In genomic region chr12:121513464-121514183, GRCh38 we compare ENCODE assay signal across 8 cellular contexts.
DNase-seq lines count a peak whose midpoint lies in the region; ATAC-seq and TF ChIP-seq lines count a peak whose summit lies in the region.

No MANE protein-coding gene starts in this region.

- H3K9me3 Mint-ChIP-seq in activated CD8-positive, alpha-beta T cell treated with anti-CD3 and anti-CD28 coated beads, Interleukin-2, amount 10 ng/mL, durations not matched to agents 7 days and 5 days (ENCODE audit: insufficient read depth): no peaks in the 10 kb centered on the region
- peaks cover 0 to 1% (median 0%) of the 10 kb centered on the region in 11 donors for H3K9me3 Mint-ChIP-seq in naive thymus-derived CD4-positive, alpha-beta T cell

- no peak overlapping the region for H3K9ac ChIP-seq in IMR-90 (ENCODE audit: low read depth, low read length)

- peaks cover 6% of the 10 kb centered on the region for H3K4me1 Mint-ChIP-seq in activated CD8-positive, alpha-beta T cell treated with anti-CD3 and anti-CD28 coated beads, Interleukin-2, amount 10 ng/mL, durations not matched to agents 7 days and 5 days (ENCODE audit: low read depth)
- peaks cover 5 to 19% (median 9%) of the 10 kb centered on the region in 7 donors for H3K4me1 Mint-ChIP-seq in naive thymus-derived CD4-positive, alpha-beta T cell

- H3K4me2 ChIP-seq in IMR-90 (ENCODE audit: low read depth, low read length): no peak overlapping the region

- H3K4ac ChIP-seq in IMR-90 (ENCODE audit: low read depth, low read length): no peak overlapping the region

- H3K27me3 Mint-ChIP-seq in activated CD8-positive, alpha-beta T cell treated with anti-CD3 and anti-CD28 coated beads, Interleukin-2, amount 10 ng/mL, durations not matched to agents 7 days and 5 days (ENCODE audit: low read depth): no peaks in the 10 kb centered on the region
- H3K27me3 Mint-ChIP-seq in naive thymus-derived CD4-positive, alpha-beta T cell: no peaks in the 10 kb centered on the region

- no peak overlapping the region for H2BK20ac ChIP-seq in IMR-90 (ENCODE audit: low read depth, low read length)

- H2BK15ac ChIP-seq in IMR-90 (ENCODE audit: low read depth, low read length): no peak overlapping the region

- no peak overlapping the region for H3K14ac ChIP-seq in IMR-90 (replicated peaks; ENCODE audit: low read depth, low read length)

- POLR2A ChIA-PET in IMR-90 (lab: Charles Lee; ENCODE audit: unreplicated experiment): no interaction called here
- POLR2A ChIA-PET in activated CD8-positive, alpha-beta T cell treated with anti-CD3 and anti-CD28 coated beads, Interleukin-2, amount 10 ng/mL, durations not matched to agents 7 days and 5 days (lab: Charles Lee): interaction anchor here (0.5 to 0.7 kb wide), 2 partner anchors 13 to 66 kb away, joined by 3 read pairs; no protein-coding TSS in a partner anchor
- POLR2A ChIA-PET in naive thymus-derived CD4-positive, alpha-beta T cell (lab: Charles Lee): interaction anchor here (0.6 to 1.3 kb wide), 2 partner anchors 17 to 66 kb away, joined by 3 read pairs; no protein-coding TSS in a partner anchor

- intact Hi-C loops in IMR-90 (cut with micrococcal nuclease): no loop called here
- intact Hi-C loops in naive thymus-derived CD4-positive, alpha-beta T cell (cut with micrococcal nuclease): no loop called here

- no peak overlapping the region for H3K4me3 Mint-ChIP-seq in activated CD8-positive, alpha-beta T cell treated with anti-CD3 and anti-CD28 coated beads, Interleukin-2, amount 10 ng/mL, durations not matched to agents 7 days and 5 days
- peak overlapping the region in 2 of 10 donors; percentile 20 to 43 for H3K4me3 Mint-ChIP-seq in naive thymus-derived CD4-positive, alpha-beta T cell

- H3K9me3 ChIP-seq in IMR-90 (ENCODE audit: control insufficient read depth, insufficient read depth, low read length): no peaks in the 10 kb centered on the region
- H3K9me3 ChIP-seq in naive thymus-derived CD4-positive, alpha-beta T cell (ENCODE audit: control insufficient read depth in 2 of 3, low read length in 3 of 3): no peaks in the 10 kb centered on the region

- H3K36me3 Mint-ChIP-seq in activated CD8-positive, alpha-beta T cell treated with anti-CD3 and anti-CD28 coated beads, Interleukin-2, amount 10 ng/mL, durations not matched to agents 7 days and 5 days (ENCODE audit: low read depth): peaks cover 16% of the 10 kb centered on the region
- peaks cover 4 to 20% (median 8%) of the 10 kb centered on the region in 5 donors for H3K36me3 Mint-ChIP-seq in naive thymus-derived CD4-positive, alpha-beta T cell

- H4K91ac ChIP-seq in IMR-90 (ENCODE audit: insufficient read depth, low read depth, low read length): no peak overlapping the region

- DNase-seq in activated CD4-positive, CD25-positive, alpha-beta regulatory T cell (lab: John Stamatoyannopoulos, UW): no peak
- DNase-seq in IMR-90: no peak
- DNase-seq in activated CD8-positive, alpha-beta T cell treated with anti-CD3 and anti-CD28 coated beads, Interleukin-2, amount 10 ng/mL, durations not matched to agents 7 days and 5 days: peak; percentile 26
- no peak for DNase-seq in naive thymus-derived CD4-positive, alpha-beta T cell
- no peak for DNase-seq in dedifferentiated amniotic fluid mesenchymal stem cell (ENCODE audit: extremely low spot score)
- DNase-seq in MV-4-11 (lab: John Stamatoyannopoulos, UW): no peak

- TF ChIP-seq POLR2A in IMR-90 (IDR thresholded peaks at IDR 0.05; ENCODE audit: low read depth, low read length): no peak

- H3K9me1 ChIP-seq in IMR-90 (ENCODE audit: insufficient read depth, low read length): peaks cover 3% of the 10 kb centered on the region; the same call in 1 of the 2 replicates

- H3K56ac ChIP-seq in IMR-90 (ENCODE audit: extremely low read depth, insufficient read depth, low read length): no peak overlapping the region

- CTCF ChIA-PET in IMR-90 (lab: Yijun Ruan, JAX): interaction anchor here (0.7 kb wide), 1 partner anchor 14 kb away, joined by 3 read pairs; no protein-coding TSS in a partner anchor
- CTCF ChIA-PET in activated CD8-positive, alpha-beta T cell treated with anti-CD3 and anti-CD28 coated beads, Interleukin-2, amount 10 ng/mL, durations not matched to agents 7 days and 5 days (lab: Charles Lee): interaction anchor here (1.0 kb wide), 1 partner anchor 15 kb away, joined by 5 read pairs; no protein-coding TSS in a partner anchor
- CTCF ChIA-PET in naive thymus-derived CD4-positive, alpha-beta T cell (lab: Charles Lee): no interaction called here

- no peaks in the 10 kb centered on the region for H3K27me3 ChIP-seq in IMR-90 (ENCODE audit: control insufficient read depth, insufficient read depth, low read length)
- no peaks in the 10 kb centered on the region for H3K27me3 ChIP-seq in naive thymus-derived CD4-positive, alpha-beta T cell (ENCODE audit: control insufficient read depth in 2 of 2, insufficient read depth in 2 of 2, low read length in 2 of 2)

- H2AK5ac ChIP-seq in IMR-90 (ENCODE audit: low read depth, low read length): no peak overlapping the region

- H3K4me1 ChIP-seq in IMR-90 (ENCODE audit: control insufficient read depth, insufficient read depth, low read length): no peaks in the 10 kb centered on the region; the same call in 1 of the 2 replicates
- H3K4me1 ChIP-seq in naive thymus-derived CD4-positive, alpha-beta T cell (ENCODE audit: control insufficient read depth in 2 of 2, insufficient read depth in 2 of 2, low read length in 2 of 2): peaks cover 0 to 9% of the 10 kb centered on the region in 2 donors

- H2AFZ ChIP-seq in IMR-90 (replicated peaks; ENCODE audit: low read length, poor library complexity): no peak overlapping the region

- in situ Hi-C loops in IMR-90 (cut with MboI; ENCODE audit: low sequenced_read_pairs): no loop called here

- H3K4me3 ChIP-seq in IMR-90 (ENCODE audit: insufficient read depth, low read depth, low read length): no peak overlapping the region
- no peak overlapping the region for H3K4me3 ChIP-seq in naive thymus-derived CD4-positive, alpha-beta T cell (ENCODE audit: low read length)

- no peak overlapping the region for H3K18ac ChIP-seq in IMR-90 (ENCODE audit: low read depth, low read length)

- no peak overlapping the region for H2AK9ac ChIP-seq in IMR-90 (replicated peaks; ENCODE audit: low read depth, low read length, poor library complexity)

- dilution Hi-C loops in IMR-90 (cut with HindIII; ENCODE audit: low sequenced_read_pairs, unreplicated experiment): no loop called here

- H4K8ac ChIP-seq in IMR-90 (ENCODE audit: low read depth in 2 of 2, low read length in 2 of 2): no peak overlapping the region

- no peak overlapping the region for H2BK120ac ChIP-seq in IMR-90 (ENCODE audit: low read depth, low read length)

- H3K23ac ChIP-seq in IMR-90 (ENCODE audit: low read depth, low read length): no peak overlapping the region

- no peak overlapping the region for H4K5ac ChIP-seq in IMR-90 (ENCODE audit: low read depth, low read length)

- TF ChIP-seq CTCF in IMR-90 (conservative IDR thresholded peaks at IDR 0.05; ENCODE audit: low read depth, low read length): no peak

- H2BK5ac ChIP-seq in IMR-90 (ENCODE audit: low read depth, low read length, poor library complexity, severe bottlenecking): no peak overlapping the region

- 71% methylated on average over 5 of the region's 17 CpGs; no CpG with 5 or more reads in 1 of the 2 experiments for WGBS in IMR-90 (ENCODE audit: extremely low coverage in 2 of 2, insufficient read length in 1 of 2), 2 experiments

- H3K27ac Mint-ChIP-seq in activated CD8-positive, alpha-beta T cell treated with anti-CD3 and anti-CD28 coated beads, Interleukin-2, amount 10 ng/mL, durations not matched to agents 7 days and 5 days: peak overlapping the region; percentile 75
- H3K27ac Mint-ChIP-seq in naive thymus-derived CD4-positive, alpha-beta T cell: peak overlapping the region; percentile 60 to 90 (median 82)

- H3K27ac ChIP-seq in IMR-90 (ENCODE audit: insufficient read depth, low read length): no peak overlapping the region
- peak overlapping the region; percentile 52 for H3K27ac ChIP-seq in naive thymus-derived CD4-positive, alpha-beta T cell (ENCODE audit: low read depth, low read length)

- no peak for TF ChIP-seq RAD21 in IMR-90 (IDR thresholded peaks at IDR 0.05; ENCODE audit: low read length)

- H3K36me3 ChIP-seq in IMR-90 (ENCODE audit: control insufficient read depth, insufficient read depth, low read length): peaks cover 23% of the 10 kb centered on the region
- H3K36me3 ChIP-seq in naive thymus-derived CD4-positive, alpha-beta T cell (ENCODE audit: control insufficient read depth in 2 of 3, insufficient read depth in 3 of 3, low read length in 3 of 3): peaks cover 0 to 53% (median 5%) of the 10 kb centered on the region in 3 experiments

- H4K20me1 ChIP-seq in IMR-90 (ENCODE audit: insufficient read depth, low read length): no peaks in the 10 kb centered on the region

- ATAC-seq in activated CD4-positive, CD25-positive, alpha-beta regulatory T cell treated with anti-CD3 and anti-CD28 coated beads, Interleukin-2, amount 50 U/mL, for 24 hours: peak; percentile 63 to 68
- ATAC-seq in GM19467 (IDR thresholded peaks at IDR 0.05; ENCODE audit: unreplicated experiment) (peak; percentile 66), IMR-90 (ENCODE audit: low read depth) (peak; percentile 59)
- peak; percentile 57 for ATAC-seq in activated CD8-positive, alpha-beta T cell treated with anti-CD3 and anti-CD28 coated beads, Interleukin-2, amount 10 ng/mL, durations not matched to agents 7 days and 5 days
- ATAC-seq in naive thymus-derived CD4-positive, alpha-beta T cell: peak; percentile 55

- peaks cover 0 to 4% of the 10 kb centered on the region in 2 experiments; a peak in 1 of 4 replicates for H3K79me1 ChIP-seq in IMR-90 (ENCODE audit: low read depth in 1 of 2, low read length in 2 of 2)

- no TSS peak for BruUV-seq in IMR-90 (replicated peaks; lab: Mats Ljungman, UMichigan)

TF ChIP-seq in IMR-90, 13 proteins besides CTCF, POLR2A, EP300 and RAD21:
- no peak for TF ChIP-seq BHLHE40 (IDR thresholded peaks at IDR 0.05; ENCODE audit: low read depth, low read length)
- TF ChIP-seq RFX5 (IDR thresholded peaks at IDR 0.05; ENCODE audit: low read depth, low read length): no peak
- TF ChIP-seq SMC3 (IDR thresholded peaks at IDR 0.05; ENCODE audit: low read depth, low read length): no peak
- TF ChIP-seq ELK1 (IDR thresholded peaks at IDR 0.05; ENCODE audit: borderline replicate concordance, low read depth, low read length): no peak
